ENCODE assay signal across 24 cellular contexts in the genomic region with DNA sequence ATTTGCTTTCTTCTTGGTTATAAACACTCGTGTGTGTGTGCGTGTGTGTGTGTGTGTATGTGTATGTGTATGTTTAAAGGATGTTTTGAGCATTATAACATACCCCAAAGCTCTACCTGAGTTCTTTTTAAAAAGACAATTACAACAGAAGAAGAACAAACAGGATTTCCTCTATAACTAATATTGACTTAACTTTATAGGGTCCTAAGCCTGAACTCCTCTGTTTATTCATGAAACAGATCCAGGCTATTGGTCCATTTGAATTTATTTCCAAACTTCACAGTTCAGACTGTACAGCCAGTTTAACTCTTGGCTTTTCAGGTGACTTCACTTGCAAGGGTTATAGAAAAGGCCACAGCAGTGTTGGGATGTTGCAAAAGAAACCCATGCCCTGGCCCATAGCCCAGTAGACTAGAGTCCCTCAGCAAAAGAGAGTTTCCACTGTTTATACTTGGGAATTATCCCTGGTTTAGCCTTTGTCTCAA. TPM values are rescaled to one million over a fixed set of nuclear protein-coding genes. Genes with fewer than 3 reads are reported as not detected.
DNase-seq lines count a peak whose midpoint lies in the region; ATAC-seq, FAIRE-seq and TF ChIP-seq lines count a peak whose summit lies in the region.
"Had no signal": no experiment of that assay in that cellular context is flagged by ENCODE, and none has a peak within 500 bp of the region (broad histone marks: within the 10 kb centered on the region; RNA-seq: fewer than 3 reads in every experiment).

No MANE protein-coding gene starts in this region.

- H3K36me3 Mint-ChIP-seq in T-helper 17 cell (ENCODE audit: low read depth) = peaks cover 2% of the 10 kb centered on the region
- H3K36me3 Mint-ChIP-seq: WTC11 had no signal

- peaks cover 8% of the 10 kb centered on the region for H3K4me1 Mint-ChIP-seq in T-helper 17 cell
- H3K4me1 Mint-ChIP-seq: WTC11 had no signal

- ATAC-seq in K562 = no peak
- ATAC-seq in left colon = peak; percentile 68
- no peak for ATAC-seq in T-helper 17 cell
- no peak for ATAC-seq in GM18868 (IDR thresholded peaks at IDR 0.05; ENCODE audit: unreplicated experiment)
- ATAC-seq: GM12878, WTC11 had no signal

- BruUV-seq in K562 (replicated peaks; lab: Mats Ljungman, UMichigan) = no TSS peak

- TF ChIP-seq POLR2A in K562 (conservative IDR thresholded peaks at IDR 0.05) = no peak

- WGBS in K562 (ENCODE audit: insufficient coverage, low coverage, missing lambda C conversion rate) = 83% methylated on average over 2 of the region's 2 CpGs

- DNase-seq in NCI-H748 (lab: John Stamatoyannopoulos, UW; ENCODE audit: unreplicated experiment) (peak; percentile 46), K562 (ENCODE audit: extremely low read depth in 1 of 4, low spot score in 3 of 4) (no peak), left colon (peak in 1 of 2 donors; percentile 29), skeletal muscle cell (ENCODE audit: low read depth) (peak; percentile 30), T-helper 17 cell (no peak), GM10248 (ENCODE audit: extremely low spot score) (no peak)
- DNase-seq in stimulated activated CD4-positive, alpha-beta T cell treated with anti-CD3 and anti-CD28 coated beads, Interleukin-12 subunit alpha, Interleukin-12 subunit beta, amount 100 ng/mL, for 4 hours = no peak
- DNase-seq: activated naive CD8-positive, alpha-beta T cell treated with anti-CD3 and anti-CD28 coated beads, Interleukin-2, amount 10 ng/mL, durations not matched to agents 7 days and 5 days; effector CD8-positive, alpha-beta T cell; HCEC 1CT; NCI-H1092 treated with DMSO at 0.1 percent for 48 hours; NCI-H2081 treated with DMSO at 0.1 percent for 48 hours; NCI-H524 treated with DMSO at 0.1 percent for 48 hours; occipital lobe; SIG-M5; stimulated activated CD4-positive, alpha-beta T cell treated with anti-CD3 and anti-CD28 coated beads, Interleukin-4, amount 100 ng/mL, for 4 hours; T-helper 2 cell had no signal

- TF ChIP-seq RAD21 in K562 (CRISPR knock-in tag; conservative IDR thresholded peaks at IDR 0.05 in 1 of 2, IDR thresholded peaks at IDR 0.05 in 1 of 2) = no peak

- CTCF ChIA-PET in K562 (lab: Yijun Ruan, JAX; ENCODE audit: low intra/inter-chr PET ratio) (no interaction called here), GM10248 (lab: Yijun Ruan, JAX) (interaction anchor here (1.1 kb wide), 1 partner anchor 286 kb away, joined by 3 read pairs; no protein-coding TSS in a partner anchor)

- H3K27me3 Mint-ChIP-seq in T-helper 17 cell = no peaks in the 10 kb centered on the region
- H3K27me3 Mint-ChIP-seq: activated naive CD8-positive, alpha-beta T cell treated with anti-CD3 and anti-CD28 coated beads, Interleukin-2, amount 10 ng/mL, durations not matched to agents 7 days and 5 days had no signal

- H3K36me3 ChIP-seq in K562 (ENCODE audit: control insufficient read depth, insufficient read depth, low read length) = peaks cover 72% of the 10 kb centered on the region
- H3K36me3 ChIP-seq: cardiac muscle cell had no signal

- TF ChIP-seq CTCF in K562 (IDR thresholded peaks at IDR 0.05 in 2 of 3, conservative IDR thresholded peaks at IDR 0.05 in 1 of 3; ENCODE audit: insufficient read depth in 2 of 3, low read depth in 1 of 3, low read length in 3 of 3) (no peak), GM10248 (IDR thresholded peaks at IDR 0.05; ENCODE audit: control extremely low read depth, extremely low read depth, low read depth, missing control alignments) (no peak)

- H3K9ac ChIP-seq in K562 (ENCODE audit: insufficient read depth in 1 of 2, low read depth in 2 of 2, low read length in 2 of 2) = no peak overlapping the region

- no peak for TF ChIP-seq EP300 in K562 (IDR thresholded peaks at IDR 0.05; ENCODE audit: low read length)

- in situ Hi-C loops in K562 (cut with MboI) = no loop called here

- intact Hi-C loops in K562 (cut with micrococcal nuclease) (loop anchor here (5.0 kb wide), 1 partner anchor 287 kb away; no protein-coding TSS in a partner anchor), left colon (cut with DNase I, micrococcal nuclease) (no loop called here)

- H3K9me1 ChIP-seq in K562 (ENCODE audit: control insufficient read depth, insufficient read depth, low read length) = no peaks in the 10 kb centered on the region

- H4K20me1 ChIP-seq in K562 (replicated peaks; ENCODE audit: control insufficient read depth, insufficient read depth, low read length) = no peaks in the 10 kb centered on the region

- no peak overlapping the region for H3K27ac ChIP-seq in K562 (ENCODE audit: extremely low read depth, low read depth, low read length)
- H3K27ac ChIP-seq: cardiac muscle cell had no signal

- POLR2A ChIA-PET in K562 (lab: Yijun Ruan, JAX) (no interaction called here), GM10248 (lab: Yijun Ruan, JAX) (no interaction called here)

- no peak overlapping the region for H3K27ac Mint-ChIP-seq in T-helper 17 cell
- H3K27ac Mint-ChIP-seq: activated naive CD8-positive, alpha-beta T cell treated with anti-CD3 and anti-CD28 coated beads, Interleukin-2, amount 10 ng/mL, durations not matched to agents 7 days and 5 days; B cell; WTC11 had no signal

- H3K27me3 ChIP-seq in K562 (ENCODE audit: control insufficient read depth in 2 of 2, insufficient read depth in 2 of 2, low read length in 2 of 2) = no peaks in the 10 kb centered on the region
- H3K27me3 ChIP-seq: cardiac muscle cell had no signal

- peak; percentile 26 for FAIRE-seq in K562 (lab: Jason Lieb, UNC)
- FAIRE-seq: G401.6, GM12878, keratinocyte had no signal

- H3K4me3 Mint-ChIP-seq in T-helper 17 cell = no peak overlapping the region
- H3K4me3 Mint-ChIP-seq: activated naive CD8-positive, alpha-beta T cell treated with anti-CD3 and anti-CD28 coated beads, Interleukin-2, amount 10 ng/mL, durations not matched to agents 7 days and 5 days; B cell; WTC11 had no signal

- H3K4me3 ChIP-seq in K562 = no peak overlapping the region
- H3K4me3 ChIP-seq in skeletal muscle cell (ENCODE audit: low read depth, low read length) = no peak overlapping the region
- H3K4me3 ChIP-seq: cardiac muscle cell, GM12878 had no signal

- H3K4me2 ChIP-seq in K562 (ENCODE audit: insufficient read depth, low read length) = no peak overlapping the region

- H3K9me3 ChIP-seq in K562 (replicated peaks; ENCODE audit: control insufficient read depth, insufficient read depth, low read depth, low read length) = no peaks in the 10 kb centered on the region
- no peaks in the 10 kb centered on the region for H3K9me3 ChIP-seq in T-helper 17 cell (ENCODE audit: control insufficient read depth, low read length, poor library complexity, severe bottlenecking)

- peaks cover 23% of the 10 kb centered on the region; the same call in 2 of the 3 replicates for H3K79me2 ChIP-seq in K562 (ENCODE audit: control insufficient read depth, insufficient read depth, low read length)

- no peaks in the 10 kb centered on the region for H3K4me1 ChIP-seq in K562 (replicated peaks in 1 of 2; ENCODE audit: control insufficient read depth in 2 of 2, insufficient read depth in 2 of 2, low read length in 2 of 2)

- no peak overlapping the region for H2AFZ ChIP-seq in K562 (ENCODE audit: low read depth, low read length)

TF ChIP-seq in K562, 482 proteins besides CTCF, POLR2A, EP300 and RAD21:
- TF ChIP-seq HMG20A (CRISPR knock-in tag; conservative IDR thresholded peaks at IDR 0.05) (no peak), ZKSCAN3 (CRISPR knock-in tag; IDR thresholded peaks at IDR 0.05) (no peak)

RNA-seq across cellular contexts. Expression of gene PDE3B, which starts 23.5 kb away (rescaled TPM):
- total RNA-seq in K562 (2011; cell fraction: chromatin; rRNA removed; ENCODE audit: low replicate concordance) = 21.1 and 47.2 TPM in 2 replicates
- total RNA-seq in K562 (2011; cell fraction: nucleolus; rRNA removed) = 12.0 and 15.7 TPM in 2 replicates
- 24.6 and 34.8 TPM in 2 replicates for total RNA-seq in K562 (2011; cell fraction: nucleoplasm; rRNA removed)
- total RNA-seq in K562 (2014; rRNA removed) = 12.2 and 13.8 TPM in 2 replicates
- total RNA-seq in K562 (2014; rRNA removed; fragmentation: Illumina TruSeq; extraction: Trizol) = 16.3 and 17.0 TPM in 2 replicates
- total RNA-seq in K562 (2015; rRNA removed; fragmentation: Illumina TruSeq; extraction: Trizol) = 20.9 and 22.5 TPM in 2 replicates
- total RNA-seq in K562 (2021) = 15.1 and 15.8 TPM in 2 replicates
- 7.9 and 11.4 TPM in 2 replicates for polyA plus RNA-seq in K562 (2011; rRNA removed)
- polyA plus RNA-seq in K562 (2011; cell fraction: cytosol; rRNA removed) = 3.5 and 6.3 TPM in 2 replicates
- 17.5 and 17.6 TPM in 2 replicates for polyA plus RNA-seq in K562 (2011; cell fraction: nucleus; rRNA removed)
- 9.8 and 10.0 TPM in 2 replicates for polyA plus RNA-seq in K562 (2012)
- 9.9 and 13.7 TPM in 2 replicates for polyA plus RNA-seq in K562 (2014; fragmentation: Illumina TruSeq; extraction: Trizol)
- polyA plus RNA-seq in K562 (2014; fragmentation: Nextera tagmentation; extraction: Ambion mirVana) = 1 to 10 TPM; 2.3 to 2.9 TPM
- 7.5 and 7.8 TPM in 2 replicates for polyA plus RNA-seq in K562 (2014; rRNA removed)
- 21.1 and 26.2 TPM in 2 replicates for polyA minus RNA-seq in K562 (2011; rRNA and poly(A)+ RNA removed)
- 7.8 and 12.7 TPM in 2 replicates for polyA minus RNA-seq in K562 (2011; cell fraction: cytosol; rRNA and poly(A)+ RNA removed)
- polyA minus RNA-seq in K562 (2011; cell fraction: nucleus; rRNA and poly(A)+ RNA removed) = 31.1 and 33.1 TPM in 2 replicates
- total RNA-seq in left colon = 10 to 100 TPM; 23.9 to 32.9 TPM
- 10 to 100 TPM; 68.9 to 90.4 TPM for total RNA-seq in T-helper 17 cell

Comparison
In these comparisons a context has a peak if more than half of its experiments do, and no peak if none do; other contexts are left out.
1. DNase-seq: peak in NCI-H748 (single experiment) and skeletal muscle cell (single experiment); none in K562 (0 of 4), T-helper 17 cell (0 of 3), stimulated activated CD4-positive, alpha-beta T cell treated with anti-CD3 and anti-CD28 coated beads, Interleukin-12 subunit alpha, Interleukin-12 subunit beta, amount 100 ng/mL, for 4 hours (single experiment) and GM10248 (single experiment).